ENCODE assay signal across 15 cellular contexts in genomic region chr20:21228511-21228910, GRCh38.
DNase-seq lines count a peak whose midpoint lies in the region; ATAC-seq, FAIRE-seq and TF ChIP-seq lines count a peak whose summit lies in the region.
"Had no signal": no experiment of that assay in that cellular context is flagged by ENCODE, and none has a peak within 500 bp of the region (broad histone marks: within the 10 kb centered on the region; RNA-seq: fewer than 3 reads in every experiment).

No MANE protein-coding gene starts in this region.

- no peaks in the 10 kb centered on the region for H3K9me3 Mint-ChIP-seq in memory B cell
- H3K9me3 Mint-ChIP-seq in activated CD4-positive, alpha-beta memory T cell treated with anti-CD3 and anti-CD28 coated beads, Interleukin-2, amount 10 ng/mL, durations not matched to agents 7 days and 5 days, result no peaks in the 10 kb centered on the region
- H3K9me3 Mint-ChIP-seq: activated naive CD4-positive, alpha-beta T cell treated with anti-CD3 and anti-CD28 coated beads, Interleukin-2, amount 50 U/mL, for 24 hours; CD8-positive, alpha-beta T cell; dendritic cell treated with granulocyte-macrophage colony-stimulating factor and Interleukin-4, amounts not matched to agents 40 ng/mL and 50 ng/mL, for 4 days had no signal

- H3K36me3 Mint-ChIP-seq in memory B cell, result peaks cover 10% of the 10 kb centered on the region
- H3K36me3 Mint-ChIP-seq in activated CD4-positive, alpha-beta memory T cell treated with anti-CD3 and anti-CD28 coated beads, Interleukin-2, amount 10 ng/mL, durations not matched to agents 7 days and 5 days (ENCODE audit: low read depth), result no peaks in the 10 kb centered on the region

- no peaks in the 10 kb centered on the region for H3K27me3 Mint-ChIP-seq in memory B cell
- H3K27me3 Mint-ChIP-seq in activated CD4-positive, alpha-beta memory T cell treated with anti-CD3 and anti-CD28 coated beads, Interleukin-2, amount 10 ng/mL, durations not matched to agents 7 days and 5 days, result no peaks in the 10 kb centered on the region
- H3K27me3 Mint-ChIP-seq: activated naive CD4-positive, alpha-beta T cell treated with anti-CD3 and anti-CD28 coated beads, Interleukin-2, amount 50 U/mL, for 24 hours; dendritic cell treated with granulocyte-macrophage colony-stimulating factor and Interleukin-4, amounts not matched to agents 40 ng/mL and 50 ng/mL, for 4 days had no signal

- peak overlapping the region; percentile 63 for H3K27ac Mint-ChIP-seq in memory B cell
- H3K27ac Mint-ChIP-seq in activated CD4-positive, alpha-beta memory T cell treated with anti-CD3 and anti-CD28 coated beads, Interleukin-2, amount 10 ng/mL, durations not matched to agents 7 days and 5 days, result no peak overlapping the region
- H3K27ac Mint-ChIP-seq: activated naive CD4-positive, alpha-beta T cell treated with anti-CD3 and anti-CD28 coated beads, Interleukin-2, amount 50 U/mL, for 24 hours; CD8-positive, alpha-beta T cell; dendritic cell treated with granulocyte-macrophage colony-stimulating factor and Interleukin-4, amounts not matched to agents 40 ng/mL and 50 ng/mL, for 4 days had no signal

- peaks cover 6% of the 10 kb centered on the region for H3K4me1 Mint-ChIP-seq in memory B cell
- no peaks in the 10 kb centered on the region for H3K4me1 Mint-ChIP-seq in activated CD4-positive, alpha-beta memory T cell treated with anti-CD3 and anti-CD28 coated beads, Interleukin-2, amount 10 ng/mL, durations not matched to agents 7 days and 5 days
- H3K4me1 Mint-ChIP-seq: activated naive CD4-positive, alpha-beta T cell treated with anti-CD3 and anti-CD28 coated beads, Interleukin-2, amount 50 U/mL, for 24 hours had no signal

- no peak for FAIRE-seq in H54 (lab: Jason Lieb, UNC)
- FAIRE-seq: HTR-8/SVneo had no signal

- CTCF ChIA-PET in activated CD4-positive, alpha-beta memory T cell treated with anti-CD3 and anti-CD28 coated beads, Interleukin-2, amount 10 ng/mL, durations not matched to agents 7 days and 5 days (lab: Charles Lee), result no interaction called here

- POLR2A ChIA-PET in activated CD4-positive, alpha-beta memory T cell treated with anti-CD3 and anti-CD28 coated beads, Interleukin-2, amount 10 ng/mL, durations not matched to agents 7 days and 5 days (lab: Charles Lee), result no interaction called here

- peak; percentile 14 to 20 for DNase-seq in memory B cell (ENCODE audit: low spot score in 2 of 2)
- DNase-seq in H54 (ENCODE audit: insufficient read length, low spot score), result no peak
- no peak for DNase-seq in NCI-H2081 (lab: John Stamatoyannopoulos, UW)
- no peak for DNase-seq in DMS 273 (lab: John Stamatoyannopoulos, UW; ENCODE audit: unreplicated experiment)
- DNase-seq in activated CD4-positive, alpha-beta memory T cell treated with anti-CD3 and anti-CD28 coated beads, Interleukin-2, amount 10 ng/mL, durations not matched to agents 7 days and 5 days, result no peak
- DNase-seq: activated CD4-positive, alpha-beta T cell treated with anti-CD3 and anti-CD28 coated beads for 1 hour; CD8-positive, alpha-beta T cell; NCI-H2029; upper lobe of left lung had no signal

- H3K4me3 Mint-ChIP-seq in memory B cell, result no peak overlapping the region
- H3K4me3 Mint-ChIP-seq in activated CD4-positive, alpha-beta memory T cell treated with anti-CD3 and anti-CD28 coated beads, Interleukin-2, amount 10 ng/mL, durations not matched to agents 7 days and 5 days, result no peak overlapping the region
- H3K4me3 Mint-ChIP-seq: activated naive CD4-positive, alpha-beta T cell treated with anti-CD3 and anti-CD28 coated beads, Interleukin-2, amount 50 U/mL, for 24 hours; CD8-positive, alpha-beta T cell; dendritic cell treated with granulocyte-macrophage colony-stimulating factor and Interleukin-4, amounts not matched to agents 40 ng/mL and 50 ng/mL, for 4 days had no signal

- ATAC-seq in GM18873 (IDR thresholded peaks at IDR 0.05; ENCODE audit: low FRiP score, unreplicated experiment) (peak; percentile 85), GM21723 (IDR thresholded peaks at IDR 0.05; ENCODE audit: unreplicated experiment) (peak; percentile 90), HG03378 (IDR thresholded peaks at IDR 0.05; ENCODE audit: unreplicated experiment) (peak; percentile 95), memory B cell (ENCODE audit: low read depth) (peak; percentile 99)
- ATAC-seq: CD8-positive, alpha-beta T cell had no signal

- no peak for TF ChIP-seq POLR2A in H54 (IDR thresholded peaks at IDR 0.05; ENCODE audit: low read depth, low read length)

Comparison
In these comparisons a context has a peak if more than half of its experiments do, and no peak if none do; other contexts are left out.
1. DNase-seq: peak in memory B cell (2 of 2); none in H54 (single experiment), NCI-H2081 (0 of 2), DMS 273 (single experiment) and activated CD4-positive, alpha-beta memory T cell treated with anti-CD3 and anti-CD28 coated beads, Interleukin-2, amount 10 ng/mL, durations not matched to agents 7 days and 5 days (single experiment).
2. Peak in every context shown above with its lines, with median percentiles within 50 percentile points of each other: ATAC-seq.